Comparison of ENCODE assay signal across 8 cellular contexts in the genomic region with DNA sequence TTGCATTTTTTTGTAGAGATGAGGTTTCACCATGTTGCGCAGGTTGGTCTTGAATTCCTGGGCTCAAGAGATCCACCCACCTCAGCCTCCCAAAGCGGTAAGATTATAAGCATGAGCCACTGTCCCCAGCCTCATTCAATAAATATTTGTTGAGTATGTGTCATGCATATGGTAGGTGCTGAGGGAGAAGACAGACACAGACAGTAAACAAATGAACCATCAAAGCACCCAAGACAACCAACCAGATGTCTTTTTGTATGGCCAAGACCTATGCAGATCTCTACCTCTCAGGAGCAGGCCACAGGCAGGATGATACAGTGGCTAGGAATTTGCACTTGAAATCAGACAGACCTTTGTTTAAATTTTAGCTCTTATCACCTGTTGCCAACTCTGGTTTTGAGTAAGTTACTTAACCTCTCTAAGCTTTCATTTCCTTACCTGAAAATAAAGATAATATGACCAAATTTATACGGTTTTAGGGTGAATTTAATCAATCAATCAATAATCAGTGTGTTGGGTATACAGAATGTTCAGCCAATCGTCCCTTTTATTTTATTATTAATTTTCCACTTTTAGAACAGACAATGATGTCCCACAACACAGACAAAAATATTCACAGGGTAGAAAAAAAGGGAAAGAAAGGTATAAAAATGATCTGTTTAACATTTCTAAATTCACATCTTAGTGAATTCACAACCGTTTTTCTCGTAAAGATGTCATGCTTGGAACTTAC.
DNase-seq lines count a peak whose midpoint lies in the region; ATAC-seq and TF ChIP-seq lines count a peak whose summit lies in the region.

No MANE protein-coding gene starts in this region.

- no peaks in the 10 kb centered on the region for H3K27me3 Mint-ChIP-seq in naive thymus-derived CD8-positive, alpha-beta T cell

- peaks cover 12 to 33% (median 29%) of the 10 kb centered on the region in 4 donors for H3K4me1 Mint-ChIP-seq in naive thymus-derived CD8-positive, alpha-beta T cell

- TF ChIP-seq CTCF in LNCaP clone FGC (IDR thresholded peaks at IDR 0.05; ENCODE audit: control insufficient read depth, extremely low read depth, insufficient read depth) (no peak), coronary artery (IDR thresholded peaks at IDR 0.05) (no peak), ovary (IDR thresholded peaks at IDR 0.05) (no peak)

- H3K4me3 Mint-ChIP-seq in naive thymus-derived CD8-positive, alpha-beta T cell, result no peak overlapping the region

- no peaks in the 10 kb centered on the region for H3K36me3 ChIP-seq in ovary

- no peak for TF ChIP-seq EP300 in ovary (IDR thresholded peaks at IDR 0.05)

- H3K27ac Mint-ChIP-seq in naive thymus-derived CD8-positive, alpha-beta T cell, result peak overlapping the region in 6 of 10 donors; percentile 19 to 73 (median 50)

- intact Hi-C loops in ovary (cut with DNase I), result no loop called here

- H3K27ac ChIP-seq in coronary artery (peak overlapping the region; percentile 51 to 81), ovary (no peak overlapping the region)

- ATAC-seq in naive thymus-derived CD8-positive, alpha-beta T cell, result no peak
- ATAC-seq in HG02970 (IDR thresholded peaks at IDR 0.05; ENCODE audit: low FRiP score, unreplicated experiment), result no peak

- 41 to 46% (median 42%) methylated on average over 6 of the region's 6 CpGs for WGBS in ovary, 3 donors

- no peaks in the 10 kb centered on the region for H3K9me3 ChIP-seq in ovary

- H3K4me3 ChIP-seq in LNCaP clone FGC (ENCODE audit: low read depth, low read length) (no peak overlapping the region), coronary artery (no peak overlapping the region), ovary (no peak overlapping the region)

- peaks cover 2% of the 10 kb centered on the region for H3K4me1 ChIP-seq in ovary (ENCODE audit: insufficient read depth)

- H3K27me3 ChIP-seq in ovary, result no peaks in the 10 kb centered on the region

- no peaks in the 10 kb centered on the region for H3K9me3 Mint-ChIP-seq in naive thymus-derived CD8-positive, alpha-beta T cell

- peaks cover 0 to 9% (median 3%) of the 10 kb centered on the region in 3 donors for H3K36me3 Mint-ChIP-seq in naive thymus-derived CD8-positive, alpha-beta T cell

- TF ChIP-seq POLR2A in ovary (IDR thresholded peaks at IDR 0.05), result no peak

- POLR2A ChIA-PET in naive thymus-derived CD8-positive, alpha-beta T cell (lab: Charles Lee), result interaction anchor here (0.6 to 1.4 kb wide), 2 partner anchors 10 to 372 kb away, joined by 3 read pairs; no protein-coding TSS in a partner anchor

- DNase-seq in DMS53 treated with DMSO at 0.1 percent for 48 hours (lab: John Stamatoyannopoulos, UW; ENCODE audit: unreplicated experiment), result peak; percentile 91
- peak; percentile 38 for DNase-seq in LNCaP clone FGC (ENCODE audit: low read depth)
- no peak for DNase-seq in coronary artery (ENCODE audit: low spot score)
- no peak for DNase-seq in naive thymus-derived CD8-positive, alpha-beta T cell
- DNase-seq in ovary, result no peak
- no peak for DNase-seq in NCI-H187 treated with DMSO at 0.1 percent for 48 hours (lab: John Stamatoyannopoulos, UW)
- DNase-seq in NCI-H2171 (lab: John Stamatoyannopoulos, UW), result no peak

Comparison
In these comparisons a context has a peak if more than half of its experiments do, and no peak if none do; other contexts are left out.
1. DNase-seq: peak in DMS53 treated with DMSO at 0.1 percent for 48 hours (single experiment) and LNCaP clone FGC (single experiment); none in coronary artery (single experiment), naive thymus-derived CD8-positive, alpha-beta T cell (0 of 10), ovary (0 of 5), NCI-H187 treated with DMSO at 0.1 percent for 48 hours (single experiment) and NCI-H2171 (single experiment).
2. H3K27ac ChIP-seq: peak in coronary artery (2 of 2); none in ovary (0 of 2).